ENCODE assay signal across 8 cellular contexts in the genomic region with DNA sequence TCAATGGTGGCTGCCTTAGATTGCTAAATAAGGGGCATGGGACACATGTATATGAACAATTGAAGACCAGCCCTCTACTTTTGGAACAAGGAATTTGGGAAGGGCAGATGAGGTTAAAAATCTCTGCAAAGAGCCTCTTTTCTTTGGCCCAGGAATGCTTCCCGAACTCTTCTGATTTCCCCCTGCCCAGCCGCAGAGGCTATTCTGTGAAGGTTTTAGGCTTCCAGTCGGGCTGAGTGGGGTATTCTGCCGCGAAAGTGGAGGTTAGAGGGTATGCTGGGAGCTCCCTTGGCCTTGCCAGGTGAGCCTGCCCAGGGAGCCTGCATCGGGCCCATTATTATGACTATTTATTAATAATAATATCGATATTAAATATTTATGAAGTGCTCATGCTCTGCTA. TPM values are rescaled to one million over a fixed set of nuclear protein-coding genes. Genes with fewer than 3 reads are reported as not detected.
A peak's percentile ranks its signal among the peaks of the same experiment; 100 is the strongest.
DNase-seq lines count a peak whose midpoint lies in the region; ATAC-seq and TF ChIP-seq lines count a peak whose summit lies in the region.

No MANE protein-coding gene starts in this region.

- intact Hi-C loops in IMR-90 (cut with micrococcal nuclease) = no loop called here

- TF ChIP-seq RAD21 in IMR-90 (IDR thresholded peaks at IDR 0.05; ENCODE audit: low read length) = no peak

- peak overlapping the region; percentile 19 for H3K4me3 Mint-ChIP-seq in natural killer cell treated with Interleukin-12 subunit alpha and Interleukin-12 subunit beta and Interleukin-15 and Interleukin-18, amount 100 ng/mL, for 72 hours

- peak overlapping the region; percentile 93 for H2AK9ac ChIP-seq in IMR-90 (replicated peaks; ENCODE audit: low read depth, low read length, poor library complexity)

- H3K4me3 ChIP-seq in ACC112 (ENCODE audit: low read depth, low read length) (peak overlapping the region; percentile 87), IMR-90 (ENCODE audit: insufficient read depth, low read depth, low read length) (peak overlapping the region; percentile 77)

- no peaks in the 10 kb centered on the region for H3K36me3 Mint-ChIP-seq in natural killer cell treated with Interleukin-12 subunit alpha and Interleukin-12 subunit beta and Interleukin-15 and Interleukin-18, amount 100 ng/mL, for 72 hours

- H3K9me1 ChIP-seq in IMR-90 (ENCODE audit: insufficient read depth, low read length) = peaks cover 9% of the 10 kb centered on the region

- H3K27ac Mint-ChIP-seq in natural killer cell treated with Interleukin-12 subunit alpha and Interleukin-12 subunit beta and Interleukin-15 and Interleukin-18, amount 100 ng/mL, for 72 hours = peak overlapping the region in 1 of 2 donors; percentile 62

- H3K79me1 ChIP-seq in IMR-90 (ENCODE audit: low read depth in 1 of 2, low read length in 2 of 2) = peaks cover 14 to 29% of the 10 kb centered on the region in 2 experiments; a peak in 3 of 4 replicates

- ATAC-seq in IMR-90 (ENCODE audit: low read depth) (no peak), GM19455 (IDR thresholded peaks at IDR 0.05; ENCODE audit: unreplicated experiment) (no peak), HG02588 (IDR thresholded peaks at IDR 0.05; ENCODE audit: unreplicated experiment) (no peak), HG03095 (IDR thresholded peaks at IDR 0.05; ENCODE audit: unreplicated experiment) (no peak)
- no peak for ATAC-seq in natural killer cell treated with Interleukin-12 subunit alpha and Interleukin-12 subunit beta and Interleukin-15 and Interleukin-18, amount 100 ng/mL, for 72 hours

- TF ChIP-seq POLR2A in IMR-90 (IDR thresholded peaks at IDR 0.05; ENCODE audit: low read depth, low read length) = no peak

- no peak overlapping the region for H2BK20ac ChIP-seq in IMR-90 (ENCODE audit: low read depth, low read length)

- in situ Hi-C loops in IMR-90 (cut with MboI; ENCODE audit: low sequenced_read_pairs) = no loop called here

- peak overlapping the region; percentile 25 for H3K4ac ChIP-seq in IMR-90 (ENCODE audit: low read depth, low read length)

- no peak overlapping the region for H2BK5ac ChIP-seq in IMR-90 (ENCODE audit: low read depth, low read length, poor library complexity, severe bottlenecking)

- H4K20me1 ChIP-seq in IMR-90 (ENCODE audit: insufficient read depth, low read length) = no peaks in the 10 kb centered on the region

- CTCF ChIA-PET in IMR-90 (lab: Yijun Ruan, JAX) = interaction anchor here (1.3 kb wide), 1 partner anchor 11 kb away, joined by 3 read pairs; no protein-coding TSS in a partner anchor

- H2BK15ac ChIP-seq in IMR-90 (ENCODE audit: low read depth, low read length) = no peak overlapping the region

- peak overlapping the region; percentile 68 for H3K4me2 ChIP-seq in IMR-90 (ENCODE audit: low read depth, low read length)

- H2AK5ac ChIP-seq in IMR-90 (ENCODE audit: low read depth, low read length) = 0 out of 2 replicates have a peak overlapping the region, but pooled peaks have one; percentile 16

- no peaks in the 10 kb centered on the region for H3K9me3 ChIP-seq in IMR-90 (ENCODE audit: control insufficient read depth, insufficient read depth, low read length)

- no TSS peak for BruUV-seq in IMR-90 (replicated peaks; lab: Mats Ljungman, UMichigan)

- H2AFZ ChIP-seq in ACC112 (ENCODE audit: low read length, unreplicated experiment) (peak overlapping the region; percentile 61), IMR-90 (replicated peaks; ENCODE audit: low read length, poor library complexity) (peak overlapping the region; percentile 90)

- DNase-seq in IMR-90 = no peak
- no peak for DNase-seq in natural killer cell treated with Interleukin-12 subunit alpha and Interleukin-12 subunit beta and Interleukin-15 and Interleukin-18, amount 100 ng/mL, for 72 hours (ENCODE audit: low spot score)
- DNase-seq in stimulated activated CD4-positive, alpha-beta T cell treated with anti-CD3 and anti-CD28 coated beads, Interleukin-4, amount 100 ng/mL, for 24 hours = no peak

- H4K91ac ChIP-seq in IMR-90 (ENCODE audit: insufficient read depth, low read depth, low read length) = no peak overlapping the region

- H3K9ac ChIP-seq in IMR-90 (ENCODE audit: low read depth, low read length) = peak overlapping the region; percentile 85

- POLR2A ChIA-PET in IMR-90 (lab: Charles Lee; ENCODE audit: unreplicated experiment) = no interaction called here

- no peak overlapping the region for H2BK120ac ChIP-seq in IMR-90 (ENCODE audit: low read depth, low read length)

- no peak overlapping the region for H3K56ac ChIP-seq in IMR-90 (ENCODE audit: extremely low read depth, insufficient read depth, low read length)

- dilution Hi-C loops in IMR-90 (cut with HindIII; ENCODE audit: low sequenced_read_pairs, unreplicated experiment) = no loop called here

- no peak overlapping the region for H3K18ac ChIP-seq in IMR-90 (ENCODE audit: low read depth, low read length)

- peak overlapping the region; percentile 75 for H3K14ac ChIP-seq in IMR-90 (replicated peaks; ENCODE audit: low read depth, low read length)

- H3K36me3 ChIP-seq in ACC112 (ENCODE audit: insufficient read depth, low read length) (no peaks in the 10 kb centered on the region), IMR-90 (ENCODE audit: control insufficient read depth, insufficient read depth, low read length) (0 out of 2 replicates have a peak, but pooled peaks cover 1% of the 10 kb centered on the region)

- TF ChIP-seq CTCF in IMR-90 (conservative IDR thresholded peaks at IDR 0.05; ENCODE audit: low read depth, low read length) = no peak

- peaks cover 10 to 13% of the 10 kb centered on the region in 2 donors for H3K4me1 Mint-ChIP-seq in natural killer cell treated with Interleukin-12 subunit alpha and Interleukin-12 subunit beta and Interleukin-15 and Interleukin-18, amount 100 ng/mL, for 72 hours (ENCODE audit: low read depth in 2 of 2)

- H4K8ac ChIP-seq in IMR-90 (ENCODE audit: low read depth in 2 of 2, low read length in 2 of 2) = peak overlapping the region; percentile 41 to 81; a peak in 2 of 4 replicates

- H3K27me3 ChIP-seq in ACC112 (ENCODE audit: insufficient read depth, low read length) (no peaks in the 10 kb centered on the region), IMR-90 (ENCODE audit: control insufficient read depth, insufficient read depth, low read length) (no peaks in the 10 kb centered on the region)

- H4K5ac ChIP-seq in IMR-90 (ENCODE audit: low read depth, low read length) = no peak overlapping the region

- no peaks in the 10 kb centered on the region for H3K9me3 Mint-ChIP-seq in natural killer cell treated with Interleukin-12 subunit alpha and Interleukin-12 subunit beta and Interleukin-15 and Interleukin-18, amount 100 ng/mL, for 72 hours

- peaks cover 13% of the 10 kb centered on the region for H3K4me1 ChIP-seq in ACC112 (ENCODE audit: control insufficient read depth, insufficient read depth, low read length, unreplicated experiment)
- H3K4me1 ChIP-seq in IMR-90 (ENCODE audit: control insufficient read depth, insufficient read depth, low read length) = peaks cover 4% of the 10 kb centered on the region

- H3K27me3 Mint-ChIP-seq in natural killer cell treated with Interleukin-12 subunit alpha and Interleukin-12 subunit beta and Interleukin-15 and Interleukin-18, amount 100 ng/mL, for 72 hours = peaks cover 0 to 3% of the 10 kb centered on the region in 2 donors

- peak overlapping the region; percentile 78; the same call in 1 of the 2 replicates for H3K23ac ChIP-seq in IMR-90 (ENCODE audit: low read depth, low read length)

- H3K27ac ChIP-seq in ACC112 (ENCODE audit: low read depth, low read length) = no peak overlapping the region
- H3K27ac ChIP-seq in IMR-90 (ENCODE audit: insufficient read depth, low read length) = peak overlapping the region; percentile 58
- peak overlapping the region; percentile 1 for H3K27ac ChIP-seq in cingulate gyrus (ENCODE audit: low read depth, low read length)

- H3K79me2 ChIP-seq in ACC112 (ENCODE audit: control insufficient read depth, insufficient read depth, low read length, unreplicated experiment) = no peaks in the 10 kb centered on the region

- no CpG with 5 or more reads among the region's 7 CpGs for WGBS in IMR-90 (ENCODE audit: extremely low coverage in 2 of 2, insufficient read length in 1 of 2), 2 experiments

TF ChIP-seq in IMR-90, 13 proteins besides CTCF, POLR2A, EP300 and RAD21:
- TF ChIP-seq SMC3 (IDR thresholded peaks at IDR 0.05; ENCODE audit: low read depth, low read length) = no peak
- TF ChIP-seq NFE2L2 (IDR thresholded peaks at IDR 0.05; ENCODE audit: low read depth, low read length) = no peak
- TF ChIP-seq BHLHE40 (IDR thresholded peaks at IDR 0.05; ENCODE audit: low read depth, low read length) = no peak
TF ChIP-seq in IMR-90: peak in this region for 0.

RNA-seq across cellular contexts. Expression of a gene that starts 1.2 kb away (rescaled TPM):
- total RNA-seq in IMR-90 (2012; rRNA removed) = 0.90 and 1.9 TPM in 2 replicates
- 3.6 and 4.3 TPM in 2 replicates for polyA plus RNA-seq in IMR-90 (2012; rRNA removed)
- 2.5 and 3.0 TPM in 2 replicates for polyA plus RNA-seq in IMR-90 (2012; cell fraction: cytosol; rRNA removed)
- 15.2 TPM in 2 replicates for polyA plus RNA-seq in IMR-90 (2012; cell fraction: nucleus; rRNA removed; ENCODE audit: low replicate concordance)
- total RNA-seq in natural killer cell treated with Interleukin-12 subunit alpha and Interleukin-12 subunit beta and Interleukin-15 and Interleukin-18, amount 100 ng/mL, for 72 hours = 1 to 10 TPM; 3.6 to 5.3 TPM

RNA-seq across cellular contexts. Expression of a gene that starts 22.0 kb away (rescaled TPM):
- total RNA-seq in IMR-90 (2012; rRNA removed) = 62.2 and 77.2 TPM in 2 replicates
- polyA plus RNA-seq in IMR-90 (2012; rRNA removed) = 202 and 316 TPM in 2 replicates
- 40.8 and 243 TPM in 2 replicates for polyA plus RNA-seq in IMR-90 (2012; cell fraction: cytosol; rRNA removed)
- 114 and 133 TPM in 2 replicates for polyA plus RNA-seq in IMR-90 (2012; cell fraction: nucleus; rRNA removed; ENCODE audit: low replicate concordance)
- total RNA-seq in natural killer cell treated with Interleukin-12 subunit alpha and Interleukin-12 subunit beta and Interleukin-15 and Interleukin-18, amount 100 ng/mL, for 72 hours = 100 to 1,000 TPM in 1 of 2 donors, 10 to 100 TPM in 1; 78.3 to 141 TPM

RNA-seq across cellular contexts. Expression of a gene that starts 43.7 kb away (rescaled TPM):
- total RNA-seq in IMR-90 (2012; rRNA removed) = 10.0 and 13.3 TPM in 2 replicates
- 13.8 and 15.4 TPM in 2 replicates for polyA plus RNA-seq in IMR-90 (2012; rRNA removed)
- polyA plus RNA-seq in IMR-90 (2012; cell fraction: cytosol; rRNA removed) = 4.6 and 9.0 TPM in 2 replicates
- polyA plus RNA-seq in IMR-90 (2012; cell fraction: nucleus; rRNA removed; ENCODE audit: low replicate concordance) = 3.1 and 19.2 TPM in 2 replicates
- 10 to 100 TPM; 33.0 to 46.0 TPM for total RNA-seq in natural killer cell treated with Interleukin-12 subunit alpha and Interleukin-12 subunit beta and Interleukin-15 and Interleukin-18, amount 100 ng/mL, for 72 hours

RNA-seq across cellular contexts. Expression of a gene that starts 53.6 kb away (rescaled TPM):
- 12.2 and 15.6 TPM in 2 replicates for total RNA-seq in IMR-90 (2012; rRNA removed)
- 35.8 and 42.7 TPM in 2 replicates for polyA plus RNA-seq in IMR-90 (2012; rRNA removed)
- polyA plus RNA-seq in IMR-90 (2012; cell fraction: cytosol; rRNA removed) = 17.0 and 41.6 TPM in 2 replicates
- 6.5 and 18.3 TPM in 2 replicates for polyA plus RNA-seq in IMR-90 (2012; cell fraction: nucleus; rRNA removed; ENCODE audit: low replicate concordance)
- total RNA-seq in natural killer cell treated with Interleukin-12 subunit alpha and Interleukin-12 subunit beta and Interleukin-15 and Interleukin-18, amount 100 ng/mL, for 72 hours = 10 to 100 TPM in 1 of 2 donors, 1 to 10 TPM in 1; 3.8 to 11.5 TPM
